ENCODE assay signal across 1 cellular context in the genomic region with DNA sequence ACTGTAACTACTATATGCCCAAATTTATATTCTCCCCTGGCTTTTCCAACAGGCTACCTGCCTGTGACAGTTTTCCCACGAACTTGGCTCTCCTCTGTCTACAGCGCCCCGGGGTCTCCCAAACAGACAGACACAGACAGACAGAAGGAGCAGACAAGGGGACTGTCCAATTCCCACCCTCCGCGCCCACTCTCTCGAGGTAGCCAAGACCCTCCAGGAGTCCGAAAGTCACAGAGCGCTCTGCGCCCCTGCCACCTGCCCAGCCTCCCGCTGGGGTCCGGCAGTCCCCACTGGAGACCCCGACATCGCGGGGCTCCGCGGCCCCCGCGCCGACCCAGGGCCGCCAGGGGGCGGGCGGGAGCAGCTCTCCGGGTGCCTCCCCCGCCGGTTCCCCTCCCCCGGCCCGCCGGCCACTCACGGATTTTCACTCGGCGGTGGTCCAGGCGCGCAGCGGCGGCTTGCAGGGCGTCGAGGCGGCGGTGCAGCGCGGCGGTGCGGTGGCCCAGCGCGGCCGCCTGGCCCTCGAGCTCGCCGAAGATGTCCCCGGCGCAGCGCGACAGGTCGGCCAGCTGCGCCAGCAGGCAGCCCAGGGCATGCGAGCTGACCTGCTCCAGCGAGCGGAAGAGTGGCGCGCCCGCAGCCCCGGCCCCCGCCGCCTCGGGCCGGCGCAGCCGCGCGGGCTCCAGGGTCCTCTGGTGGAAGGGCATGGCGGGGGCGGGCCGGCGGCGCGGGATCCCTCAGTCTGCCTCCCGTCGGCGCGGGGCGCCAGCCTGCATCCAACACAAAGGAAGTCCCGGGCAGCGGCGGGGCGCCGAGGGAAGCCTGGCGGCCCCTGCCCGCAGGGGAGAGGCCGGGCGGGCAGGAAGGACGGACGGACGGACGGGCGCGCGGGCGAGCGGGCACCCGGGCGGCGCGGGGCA.
A peak's percentile ranks its signal among the peaks of the same experiment; 100 is the strongest.
TF ChIP-seq lines count a peak whose summit lies in the region.

No MANE protein-coding gene starts in this region.

TF ChIP-seq in HEK293, 187 proteins besides CTCF, POLR2A, EP300 and RAD21 (continued from another document and continues in another):
- TF ChIP-seq, protein P1, sequence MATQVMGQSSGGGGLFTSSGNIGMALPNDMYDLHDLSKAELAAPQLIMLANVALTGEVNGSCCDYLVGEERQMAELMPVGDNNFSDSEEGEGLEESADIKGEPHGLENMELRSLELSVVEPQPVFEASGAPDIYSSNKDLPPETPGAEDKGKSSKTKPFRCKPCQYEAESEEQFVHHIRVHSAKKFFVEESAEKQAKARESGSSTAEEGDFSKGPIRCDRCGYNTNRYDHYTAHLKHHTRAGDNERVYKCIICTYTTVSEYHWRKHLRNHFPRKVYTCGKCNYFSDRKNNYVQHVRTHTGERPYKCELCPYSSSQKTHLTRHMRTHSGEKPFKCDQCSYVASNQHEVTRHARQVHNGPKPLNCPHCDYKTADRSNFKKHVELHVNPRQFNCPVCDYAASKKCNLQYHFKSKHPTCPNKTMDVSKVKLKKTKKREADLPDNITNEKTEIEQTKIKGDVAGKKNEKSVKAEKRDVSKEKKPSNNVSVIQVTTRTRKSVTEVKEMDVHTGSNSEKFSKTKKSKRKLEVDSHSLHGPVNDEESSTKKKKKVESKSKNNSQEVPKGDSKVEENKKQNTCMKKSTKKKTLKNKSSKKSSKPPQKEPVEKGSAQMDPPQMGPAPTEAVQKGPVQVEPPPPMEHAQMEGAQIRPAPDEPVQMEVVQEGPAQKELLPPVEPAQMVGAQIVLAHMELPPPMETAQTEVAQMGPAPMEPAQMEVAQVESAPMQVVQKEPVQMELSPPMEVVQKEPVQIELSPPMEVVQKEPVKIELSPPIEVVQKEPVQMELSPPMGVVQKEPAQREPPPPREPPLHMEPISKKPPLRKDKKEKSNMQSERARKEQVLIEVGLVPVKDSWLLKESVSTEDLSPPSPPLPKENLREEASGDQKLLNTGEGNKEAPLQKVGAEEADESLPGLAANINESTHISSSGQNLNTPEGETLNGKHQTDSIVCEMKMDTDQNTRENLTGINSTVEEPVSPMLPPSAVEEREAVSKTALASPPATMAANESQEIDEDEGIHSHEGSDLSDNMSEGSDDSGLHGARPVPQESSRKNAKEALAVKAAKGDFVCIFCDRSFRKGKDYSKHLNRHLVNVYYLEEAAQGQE (tag by site-specific recombination; IDR thresholded peaks at IDR 0.05), result no peak
- TF ChIP-seq ZNF514 (tag by site-specific recombination; IDR thresholded peaks at IDR 0.05) (no peak), ZNF621 (tag by site-specific recombination; IDR thresholded peaks at IDR 0.05) (no peak), ZNF670 (tag by site-specific recombination; IDR thresholded peaks at IDR 0.05; ENCODE audit: low read depth) (no peak), ZBTB21 (tag by site-specific recombination; IDR thresholded peaks at IDR 0.05) (no peak), ZNF610 (tag by site-specific recombination; IDR thresholded peaks at IDR 0.05; ENCODE audit: borderline replicate concordance) (no peak), HOXD13 (CRISPR knock-in tag; IDR thresholded peaks at IDR 0.05; ENCODE audit: borderline replicate concordance) (no peak), ZNF792 (tag by site-specific recombination; IDR thresholded peaks at IDR 0.05) (peak; percentile 61; the same call in 1 of the 2 replicates), ZXDB (tag by site-specific recombination; IDR thresholded peaks at IDR 0.05) (peak; percentile 92), ZNF221 (tag by site-specific recombination; IDR thresholded peaks at IDR 0.05; ENCODE audit: borderline replicate concordance) (no peak), ZNF423 (tag by site-specific recombination; IDR thresholded peaks at IDR 0.05) (peak; percentile 64), ZNF654 (tag by site-specific recombination; IDR thresholded peaks at IDR 0.05; ENCODE audit: low read depth) (no peak), EGR2 (tag by site-specific recombination; IDR thresholded peaks at IDR 0.05; ENCODE audit: low read depth) (0 out of 2 replicates have a peak, but pooled peaks have one; percentile 15), ZIC2 (tag by site-specific recombination; IDR thresholded peaks at IDR 0.05) (peak; percentile 79), ZNF274 (IDR thresholded peaks at IDR 0.05; ENCODE audit: low read length) (no peak), ZNF274 (tag by site-specific recombination; IDR thresholded peaks at IDR 0.05; ENCODE audit: borderline replicate concordance) (no peak), ZNF571 (tag by site-specific recombination; IDR thresholded peaks at IDR 0.05) (no peak), ZNF223 (tag by site-specific recombination; IDR thresholded peaks at IDR 0.05) (no peak), ZNF146 (tag by site-specific recombination; IDR thresholded peaks at IDR 0.05) (no peak), MZF1 (tag by site-specific recombination; IDR thresholded peaks at IDR 0.05; ENCODE audit: borderline replicate concordance) (no peak; the same call in 1 of the 2 replicates), ZNF350 (tag by site-specific recombination; IDR thresholded peaks at IDR 0.05) (no peak), ZSCAN30 (tag by site-specific recombination; IDR thresholded peaks at IDR 0.05) (peak; percentile 75), ZNF37A (tag by site-specific recombination; IDR thresholded peaks at IDR 0.05) (no peak), ZFP41 (tag by site-specific recombination; IDR thresholded peaks at IDR 0.05; ENCODE audit: borderline replicate concordance) (no peak), SETDB1 (IDR thresholded peaks at IDR 0.05; ENCODE audit: insufficient read length, low read length) (no peak), ZNF473 (tag by site-specific recombination; IDR thresholded peaks at IDR 0.05) (no peak), SCRT1 (tag by site-specific recombination; IDR thresholded peaks at IDR 0.05; ENCODE audit: borderline replicate concordance) (no peak), ZNF23 (tag by site-specific recombination; IDR thresholded peaks at IDR 0.05; ENCODE audit: borderline replicate concordance) (no peak), ZNF354C (tag by site-specific recombination; IDR thresholded peaks at IDR 0.05; ENCODE audit: borderline replicate concordance, low read depth) (no peak), ZNF560 (tag by site-specific recombination; IDR thresholded peaks at IDR 0.05; ENCODE audit: borderline replicate concordance) (no peak), RBAK (tag by site-specific recombination; IDR thresholded peaks at IDR 0.05) (no peak), ZNF426 (tag by site-specific recombination; IDR thresholded peaks at IDR 0.05) (no peak), ZSCAN16 (tag by site-specific recombination; IDR thresholded peaks at IDR 0.05) (no peak), IKZF3 (tag by site-specific recombination; IDR thresholded peaks at IDR 0.05) (0 out of 2 replicates have a peak, but pooled peaks have one; percentile 11), MEIS1 (CRISPR knock-in tag; IDR thresholded peaks at IDR 0.05; ENCODE audit: borderline replicate concordance) (no peak), BCL11B (tag by site-specific recombination; IDR thresholded peaks at IDR 0.05; ENCODE audit: low read depth) (no peak; the same call in 1 of the 2 replicates), ZNF768 (tag by site-specific recombination; IDR thresholded peaks at IDR 0.05) (no peak), KLF8 (tag by site-specific recombination; IDR thresholded peaks at IDR 0.05) (peak; percentile 58; the same call in 1 of the 2 replicates), ZNF366 (tag by site-specific recombination; conservative IDR thresholded peaks at IDR 0.05) (no peak), KLF10 (tag by site-specific recombination; IDR thresholded peaks at IDR 0.05) (peak; percentile 33; the same call in 1 of the 2 replicates), ZNF596 (tag by site-specific recombination; IDR thresholded peaks at IDR 0.05) (no peak)
- TF ChIP-seq, protein P2, sequence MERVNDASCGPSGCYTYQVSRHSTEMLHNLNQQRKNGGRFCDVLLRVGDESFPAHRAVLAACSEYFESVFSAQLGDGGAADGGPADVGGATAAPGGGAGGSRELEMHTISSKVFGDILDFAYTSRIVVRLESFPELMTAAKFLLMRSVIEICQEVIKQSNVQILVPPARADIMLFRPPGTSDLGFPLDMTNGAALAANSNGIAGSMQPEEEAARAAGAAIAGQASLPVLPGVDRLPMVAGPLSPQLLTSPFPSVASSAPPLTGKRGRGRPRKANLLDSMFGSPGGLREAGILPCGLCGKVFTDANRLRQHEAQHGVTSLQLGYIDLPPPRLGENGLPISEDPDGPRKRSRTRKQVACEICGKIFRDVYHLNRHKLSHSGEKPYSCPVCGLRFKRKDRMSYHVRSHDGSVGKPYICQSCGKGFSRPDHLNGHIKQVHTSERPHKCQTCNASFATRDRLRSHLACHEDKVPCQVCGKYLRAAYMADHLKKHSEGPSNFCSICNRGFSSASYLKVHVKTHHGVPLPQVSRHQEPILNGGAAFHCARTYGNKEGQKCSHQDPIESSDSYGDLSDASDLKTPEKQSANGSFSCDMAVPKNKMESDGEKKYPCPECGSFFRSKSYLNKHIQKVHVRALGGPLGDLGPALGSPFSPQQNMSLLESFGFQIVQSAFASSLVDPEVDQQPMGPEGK (tag by site-specific recombination; IDR thresholded peaks at IDR 0.05), result peak; percentile 66; the same call in 1 of the 2 replicates
- TF ChIP-seq, protein P3, sequence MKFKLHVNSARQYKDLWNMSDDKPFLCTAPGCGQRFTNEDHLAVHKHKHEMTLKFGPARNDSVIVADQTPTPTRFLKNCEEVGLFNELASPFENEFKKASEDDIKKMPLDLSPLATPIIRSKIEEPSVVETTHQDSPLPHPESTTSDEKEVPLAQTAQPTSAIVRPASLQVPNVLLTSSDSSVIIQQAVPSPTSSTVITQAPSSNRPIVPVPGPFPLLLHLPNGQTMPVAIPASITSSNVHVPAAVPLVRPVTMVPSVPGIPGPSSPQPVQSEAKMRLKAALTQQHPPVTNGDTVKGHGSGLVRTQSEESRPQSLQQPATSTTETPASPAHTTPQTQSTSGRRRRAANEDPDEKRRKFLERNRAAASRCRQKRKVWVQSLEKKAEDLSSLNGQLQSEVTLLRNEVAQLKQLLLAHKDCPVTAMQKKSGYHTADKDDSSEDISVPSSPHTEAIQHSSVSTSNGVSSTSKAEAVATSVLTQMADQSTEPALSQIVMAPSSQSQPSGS (tag by site-specific recombination; IDR thresholded peaks at IDR 0.05; ENCODE audit: low read depth), result no peak
- TF ChIP-seq, protein P4, sequence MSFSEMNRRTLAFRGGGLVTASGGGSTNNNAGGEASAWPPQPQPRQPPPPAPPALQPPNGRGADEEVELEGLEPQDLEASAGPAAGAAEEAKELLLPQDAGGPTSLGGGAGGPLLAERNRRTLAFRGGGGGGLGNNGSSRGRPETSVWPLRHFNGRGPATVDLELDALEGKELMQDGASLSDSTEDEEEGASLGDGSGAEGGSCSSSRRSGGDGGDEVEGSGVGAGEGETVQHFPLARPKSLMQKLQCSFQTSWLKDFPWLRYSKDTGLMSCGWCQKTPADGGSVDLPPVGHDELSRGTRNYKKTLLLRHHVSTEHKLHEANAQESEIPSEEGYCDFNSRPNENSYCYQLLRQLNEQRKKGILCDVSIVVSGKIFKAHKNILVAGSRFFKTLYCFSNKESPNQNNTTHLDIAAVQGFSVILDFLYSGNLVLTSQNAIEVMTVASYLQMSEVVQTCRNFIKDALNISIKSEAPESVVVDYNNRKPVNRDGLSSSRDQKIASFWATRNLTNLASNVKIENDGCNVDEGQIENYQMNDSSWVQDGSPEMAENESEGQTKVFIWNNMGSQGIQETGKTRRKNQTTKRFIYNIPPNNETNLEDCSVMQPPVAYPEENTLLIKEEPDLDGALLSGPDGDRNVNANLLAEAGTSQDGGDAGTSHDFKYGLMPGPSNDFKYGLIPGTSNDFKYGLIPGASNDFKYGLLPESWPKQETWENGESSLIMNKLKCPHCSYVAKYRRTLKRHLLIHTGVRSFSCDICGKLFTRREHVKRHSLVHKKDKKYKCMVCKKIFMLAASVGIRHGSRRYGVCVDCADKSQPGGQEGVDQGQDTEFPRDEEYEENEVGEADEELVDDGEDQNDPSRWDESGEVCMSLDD (tag by site-specific recombination; IDR thresholded peaks at IDR 0.05), result peak; percentile 90
- TF ChIP-seq, protein P5, sequence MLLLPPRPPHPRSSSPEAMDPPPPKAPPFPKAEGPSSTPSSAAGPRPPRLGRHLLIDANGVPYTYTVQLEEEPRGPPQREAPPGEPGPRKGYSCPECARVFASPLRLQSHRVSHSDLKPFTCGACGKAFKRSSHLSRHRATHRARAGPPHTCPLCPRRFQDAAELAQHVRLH (tag by site-specific recombination; IDR thresholded peaks at IDR 0.05), result no peak
- TF ChIP-seq, protein P6, sequence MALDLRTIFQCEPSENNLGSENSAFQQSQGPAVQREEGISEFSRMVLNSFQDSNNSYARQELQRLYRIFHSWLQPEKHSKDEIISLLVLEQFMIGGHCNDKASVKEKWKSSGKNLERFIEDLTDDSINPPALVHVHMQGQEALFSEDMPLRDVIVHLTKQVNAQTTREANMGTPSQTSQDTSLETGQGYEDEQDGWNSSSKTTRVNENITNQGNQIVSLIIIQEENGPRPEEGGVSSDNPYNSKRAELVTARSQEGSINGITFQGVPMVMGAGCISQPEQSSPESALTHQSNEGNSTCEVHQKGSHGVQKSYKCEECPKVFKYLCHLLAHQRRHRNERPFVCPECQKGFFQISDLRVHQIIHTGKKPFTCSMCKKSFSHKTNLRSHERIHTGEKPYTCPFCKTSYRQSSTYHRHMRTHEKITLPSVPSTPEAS (tag by site-specific recombination; IDR thresholded peaks at IDR 0.05), result no peak
- TF ChIP-seq, protein P7, sequence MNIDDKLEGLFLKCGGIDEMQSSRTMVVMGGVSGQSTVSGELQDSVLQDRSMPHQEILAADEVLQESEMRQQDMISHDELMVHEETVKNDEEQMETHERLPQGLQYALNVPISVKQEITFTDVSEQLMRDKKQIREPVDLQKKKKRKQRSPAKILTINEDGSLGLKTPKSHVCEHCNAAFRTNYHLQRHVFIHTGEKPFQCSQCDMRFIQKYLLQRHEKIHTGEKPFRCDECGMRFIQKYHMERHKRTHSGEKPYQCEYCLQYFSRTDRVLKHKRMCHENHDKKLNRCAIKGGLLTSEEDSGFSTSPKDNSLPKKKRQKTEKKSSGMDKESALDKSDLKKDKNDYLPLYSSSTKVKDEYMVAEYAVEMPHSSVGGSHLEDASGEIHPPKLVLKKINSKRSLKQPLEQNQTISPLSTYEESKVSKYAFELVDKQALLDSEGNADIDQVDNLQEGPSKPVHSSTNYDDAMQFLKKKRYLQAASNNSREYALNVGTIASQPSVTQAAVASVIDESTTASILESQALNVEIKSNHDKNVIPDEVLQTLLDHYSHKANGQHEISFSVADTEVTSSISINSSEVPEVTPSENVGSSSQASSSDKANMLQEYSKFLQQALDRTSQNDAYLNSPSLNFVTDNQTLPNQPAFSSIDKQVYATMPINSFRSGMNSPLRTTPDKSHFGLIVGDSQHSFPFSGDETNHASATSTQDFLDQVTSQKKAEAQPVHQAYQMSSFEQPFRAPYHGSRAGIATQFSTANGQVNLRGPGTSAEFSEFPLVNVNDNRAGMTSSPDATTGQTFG (tag by site-specific recombination; IDR thresholded peaks at IDR 0.05; ENCODE audit: borderline replicate concordance), result no peak
- TF ChIP-seq, protein P8, sequence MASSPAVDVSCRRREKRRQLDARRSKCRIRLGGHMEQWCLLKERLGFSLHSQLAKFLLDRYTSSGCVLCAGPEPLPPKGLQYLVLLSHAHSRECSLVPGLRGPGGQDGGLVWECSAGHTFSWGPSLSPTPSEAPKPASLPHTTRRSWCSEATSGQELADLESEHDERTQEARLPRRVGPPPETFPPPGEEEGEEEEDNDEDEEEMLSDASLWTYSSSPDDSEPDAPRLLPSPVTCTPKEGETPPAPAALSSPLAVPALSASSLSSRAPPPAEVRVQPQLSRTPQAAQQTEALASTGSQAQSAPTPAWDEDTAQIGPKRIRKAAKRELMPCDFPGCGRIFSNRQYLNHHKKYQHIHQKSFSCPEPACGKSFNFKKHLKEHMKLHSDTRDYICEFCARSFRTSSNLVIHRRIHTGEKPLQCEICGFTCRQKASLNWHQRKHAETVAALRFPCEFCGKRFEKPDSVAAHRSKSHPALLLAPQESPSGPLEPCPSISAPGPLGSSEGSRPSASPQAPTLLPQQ (tag by site-specific recombination; IDR thresholded peaks at IDR 0.05), result no peak
